1 cellular context compared by ENCODE assay signal in genomic region chrX:8849945-8850344, GRCh38.
TF ChIP-seq lines count a peak whose summit lies in the region.

No MANE protein-coding gene starts in this region.

TF ChIP-seq in WTC11, 78 proteins besides CTCF, POLR2A, EP300 and RAD21 (continued from another document):
- TF ChIP-seq GTF2I (CRISPR knock-in tag; conservative IDR thresholded peaks at IDR 0.05) (no peak), ATF1 (CRISPR knock-in tag; IDR thresholded peaks at IDR 0.05) (no peak)
